In genomic region chr15:50143255-50143860, GRCh38 we compare ENCODE assay signal across 19 cellular contexts. TPM values are rescaled to one million over a fixed set of nuclear protein-coding genes. Genes with fewer than 3 reads are reported as not detected.
"Had no signal": no experiment of that assay in that cellular context is flagged by ENCODE, and none has a peak within 500 bp of the region (broad histone marks: within the 10 kb centered on the region; RNA-seq: fewer than 3 reads in every experiment).

No MANE protein-coding gene starts in this region.

- H3K36me3 Mint-ChIP-seq: immature natural killer cell; mesothelial cell of epicardium; naive thymus-derived CD8-positive, alpha-beta T cell; type B pancreatic cell had no signal

- H3K27me3 Mint-ChIP-seq: activated naive CD8-positive, alpha-beta T cell treated with anti-CD3 and anti-CD28 coated beads, Interleukin-2, amount 10 ng/mL, durations not matched to agents 7 days and 5 days; type B pancreatic cell had no signal

- H3K36me3 ChIP-seq: left ventricle myocardium inferior, neutrophil, ovary, prostate gland, vagina had no signal

- H3K4me3 Mint-ChIP-seq: activated naive CD8-positive, alpha-beta T cell treated with anti-CD3 and anti-CD28 coated beads, Interleukin-2, amount 10 ng/mL, durations not matched to agents 7 days and 5 days; activated T-helper 1 cell treated with anti-CD3 and anti-CD28 coated beads, Interleukin-12 subunit alpha, Interleukin-12 subunit beta, Interleukin-2, Interleukin-4 antibody, amounts not matched to agents 30 ng/mL and 10 ng/mL and 1 ng/mL, durations not matched to agents 14 hours and 24 hours and 36 hours; immature natural killer cell; mesothelial cell of epicardium; naive thymus-derived CD8-positive, alpha-beta T cell; type B pancreatic cell had no signal

- H3K27ac Mint-ChIP-seq: activated naive CD8-positive, alpha-beta T cell treated with anti-CD3 and anti-CD28 coated beads, Interleukin-2, amount 10 ng/mL, durations not matched to agents 7 days and 5 days; mesothelial cell of epicardium; naive thymus-derived CD8-positive, alpha-beta T cell had no signal

- H3K4me3 ChIP-seq: coronary artery, hepatocyte, left ventricle myocardium inferior, ovary, prostate gland, testis, vagina had no signal

- H3K27ac ChIP-seq: coronary artery, hepatocyte, left ventricle myocardium inferior, ovary, prostate gland, testis, vagina had no signal

- H3K9me3 ChIP-seq: left ventricle myocardium inferior, neutrophil, ovary, prostate gland, SK-N-SH, testis, vagina had no signal

- H2AFZ ChIP-seq: hepatocyte had no signal

- DNase-seq: activated CD8-positive, alpha-beta memory T cell treated with anti-CD3 and anti-CD28 coated beads, Interleukin-2, amount 50 U/mL, for 48 hours; activated naive CD8-positive, alpha-beta T cell treated with anti-CD3 and anti-CD28 coated beads, Interleukin-2, amount 10 ng/mL, durations not matched to agents 7 days and 5 days; cerebellar nuclear complex; immature natural killer cell; left ventricle myocardium inferior; naive thymus-derived CD8-positive, alpha-beta T cell; ovary; right cardiac atrium; SK-N-SH; stimulated activated CD4-positive, alpha-beta T cell treated with anti-CD3 and anti-CD28 coated beads, Interleukin-1b, Interleukin-23, amount 100 ng/mL, for 48 hours had no signal

- ATAC-seq: naive thymus-derived CD8-positive, alpha-beta T cell; right cardiac atrium had no signal

- H3K4me1 ChIP-seq: left ventricle myocardium inferior, prostate gland, testis, vagina had no signal

- H3K9ac ChIP-seq: SK-N-SH had no signal

- H3K9me3 Mint-ChIP-seq: activated naive CD8-positive, alpha-beta T cell treated with anti-CD3 and anti-CD28 coated beads, Interleukin-2, amount 10 ng/mL, durations not matched to agents 7 days and 5 days; immature natural killer cell; mesothelial cell of epicardium; naive thymus-derived CD8-positive, alpha-beta T cell; type B pancreatic cell had no signal

- H3K4me2 ChIP-seq: hepatocyte, SK-N-SH had no signal

- H3K27me3 ChIP-seq: hepatocyte, neutrophil, ovary, testis, vagina had no signal

RNA-seq across cellular contexts. Expression of gene ATP8B4, which starts 24.3 kb away (rescaled TPM):
- polyA plus RNA-seq: naive thymus-derived CD8-positive, alpha-beta T cell had no signal

RNA-seq across cellular contexts. Expression of gene SLC27A2, which starts 38.6 kb away (rescaled TPM):
- total RNA-seq: left ventricle myocardium inferior had no signal
